ENCODE assay signal across 1 cellular context in the genomic region with DNA sequence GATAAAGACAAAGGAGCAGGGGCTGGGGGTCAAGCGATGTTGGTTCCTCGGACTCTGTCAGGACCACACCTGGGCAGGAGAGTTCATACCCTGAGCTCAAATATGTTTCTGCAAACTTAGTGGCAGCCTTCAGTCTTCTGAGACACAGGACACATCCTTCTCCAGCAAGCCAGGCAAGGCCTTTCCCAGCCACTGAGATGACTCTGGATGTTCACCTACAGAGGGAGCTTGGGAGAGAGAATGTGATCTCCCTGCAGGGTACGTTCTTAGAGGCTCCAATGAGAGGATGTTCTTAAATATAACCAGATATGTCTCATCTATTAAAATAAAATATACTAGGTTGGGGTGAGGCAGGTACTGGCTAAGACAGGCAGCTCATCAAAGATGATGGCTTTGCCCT.
TF ChIP-seq lines count a peak whose summit lies in the region.

No MANE protein-coding gene starts in this region.

TF ChIP-seq in WTC11, 78 proteins besides CTCF, POLR2A, EP300 and RAD21:
- TF ChIP-seq, protein P1, sequence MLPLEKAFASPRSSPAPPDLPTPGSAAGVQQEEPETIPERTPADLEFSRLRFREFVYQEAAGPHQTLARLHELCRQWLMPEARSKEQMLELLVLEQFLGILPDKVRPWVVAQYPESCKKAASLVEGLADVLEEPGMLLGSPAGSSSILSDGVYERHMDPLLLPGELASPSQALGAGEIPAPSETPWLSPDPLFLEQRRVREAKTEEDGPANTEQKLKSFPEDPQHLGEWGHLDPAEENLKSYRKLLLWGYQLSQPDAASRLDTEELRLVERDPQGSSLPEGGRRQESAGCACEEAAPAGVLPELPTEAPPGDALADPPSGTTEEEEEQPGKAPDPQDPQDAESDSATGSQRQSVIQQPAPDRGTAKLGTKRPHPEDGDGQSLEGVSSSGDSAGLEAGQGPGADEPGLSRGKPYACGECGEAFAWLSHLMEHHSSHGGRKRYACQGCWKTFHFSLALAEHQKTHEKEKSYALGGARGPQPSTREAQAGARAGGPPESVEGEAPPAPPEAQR (CRISPR knock-in tag; IDR thresholded peaks at IDR 0.05) = no peak
- TF ChIP-seq JAZF1 (CRISPR knock-in tag; IDR thresholded peaks at IDR 0.05) (no peak), SMAD4 (CRISPR knock-in tag; IDR thresholded peaks at IDR 0.05) (no peak), ZBTB21 (CRISPR knock-in tag; IDR thresholded peaks at IDR 0.05; ENCODE audit: borderline replicate concordance) (no peak)
